In genomic region chr11:79159657-79160450, GRCh38 we compare ENCODE assay signal across 18 cellular contexts.
DNase-seq lines count a peak whose midpoint lies in the region; FAIRE-seq and TF ChIP-seq lines count a peak whose summit lies in the region.
"Had no signal": no experiment of that assay in that cellular context is flagged by ENCODE, and none has a peak within 500 bp of the region (broad histone marks: within the 10 kb centered on the region; RNA-seq: fewer than 3 reads in every experiment).

No MANE protein-coding gene starts in this region.

- H3K9ac ChIP-seq in kidney (ENCODE audit: low read length in 2 of 2): no peak overlapping the region

- TF ChIP-seq CTCF in GM06990 (IDR thresholded peaks at IDR 0.05; ENCODE audit: insufficient read depth, low read length, poor library complexity, severe bottlenecking) (peak; percentile 4), epithelial cell of esophagus (IDR thresholded peaks at IDR 0.05; ENCODE audit: insufficient read depth, low read depth, low read length, missing control alignments) (peak; percentile 29), osteocyte (IDR thresholded peaks at IDR 0.05) (peak; percentile 49), kidney (IDR thresholded peaks at IDR 0.05; ENCODE audit: borderline replicate concordance, extremely low read depth, insufficient read depth) (no peak)

- no peak overlapping the region for H3K27ac ChIP-seq in kidney (ENCODE audit: low read depth in 2 of 2, low read length in 2 of 2)
- H3K27ac ChIP-seq: SJSA1 had no signal

- no peak for FAIRE-seq in kidney (lab: Jason Lieb, UNC)
- FAIRE-seq: TTC549 had no signal

- H3K36me3 ChIP-seq in GM06990 (ENCODE audit: control insufficient read depth, insufficient read depth, low read length) (no peaks in the 10 kb centered on the region), kidney (ENCODE audit: control insufficient read depth in 1 of 2, insufficient read depth in 2 of 2, low read length in 2 of 2) (no peaks in the 10 kb centered on the region)
- H3K36me3 ChIP-seq: HAP-1, SJSA1 had no signal

- no peaks in the 10 kb centered on the region for H3K9me3 ChIP-seq in kidney (ENCODE audit: control insufficient read depth in 1 of 2, low read length in 2 of 2)
- H3K9me3 ChIP-seq: HAP-1, SJSA1 had no signal

- H3K27ac Mint-ChIP-seq in osteocyte (ENCODE audit: unreplicated experiment): no peak overlapping the region
- H3K27ac Mint-ChIP-seq: activated CD8-positive, alpha-beta T cell treated with anti-CD3 and anti-CD28 coated beads for 36 hours; activated T-helper 2 cell treated with anti-CD3 and anti-CD28 coated beads, Interferon-gamma antibody, Interleukin-2, Interleukin-4, amounts not matched to agents 10 μg/mL and 5 μg/mL and 100 μg/mL, durations not matched to agents 14 hours and 24 hours and 36 hours; effector memory CD8-positive, alpha-beta T cell; naive B cell; stimulated activated effector memory CD8-positive, alpha-beta T cell treated with anti-CD3 and anti-CD28 coated beads, Interleukin-12 subunit alpha, Interleukin-12 subunit beta, amount 100 ng/mL, for 72 hours had no signal

- peaks cover 10% of the 10 kb centered on the region for H3K4me1 Mint-ChIP-seq in osteocyte (ENCODE audit: unreplicated experiment)
- H3K4me1 Mint-ChIP-seq: stimulated activated effector memory CD8-positive, alpha-beta T cell treated with anti-CD3 and anti-CD28 coated beads, Interleukin-12 subunit alpha, Interleukin-12 subunit beta, amount 100 ng/mL, for 72 hours had no signal

- intact Hi-C loops in kidney (cut with DNase I): no loop called here

- H3K4me1 ChIP-seq in kidney (ENCODE audit: control insufficient read depth in 1 of 2, insufficient read depth in 1 of 2, low read depth in 1 of 2, low read length in 2 of 2): no peaks in the 10 kb centered on the region
- H3K4me1 ChIP-seq: HAP-1, SJSA1 had no signal

- H3K27me3 Mint-ChIP-seq in osteocyte (ENCODE audit: unreplicated experiment): no peaks in the 10 kb centered on the region
- H3K27me3 Mint-ChIP-seq: activated CD8-positive, alpha-beta T cell treated with anti-CD3 and anti-CD28 coated beads for 36 hours; effector memory CD8-positive, alpha-beta T cell had no signal

- no peaks in the 10 kb centered on the region for H3K36me3 Mint-ChIP-seq in osteocyte (ENCODE audit: unreplicated experiment)
- H3K36me3 Mint-ChIP-seq: naive B cell; stimulated activated effector memory CD8-positive, alpha-beta T cell treated with anti-CD3 and anti-CD28 coated beads, Interleukin-12 subunit alpha, Interleukin-12 subunit beta, amount 100 ng/mL, for 72 hours had no signal

- H3K9me3 Mint-ChIP-seq in osteocyte (ENCODE audit: unreplicated experiment): no peaks in the 10 kb centered on the region
- H3K9me3 Mint-ChIP-seq: activated CD8-positive, alpha-beta T cell treated with anti-CD3 and anti-CD28 coated beads for 36 hours; activated T-helper 2 cell treated with anti-CD3 and anti-CD28 coated beads, Interferon-gamma antibody, Interleukin-2, Interleukin-4, amounts not matched to agents 10 μg/mL and 5 μg/mL and 100 μg/mL, durations not matched to agents 14 hours and 24 hours and 36 hours had no signal

- no peak for DNase-seq in GM06990 (ENCODE audit: extremely low read depth, insufficient read length)
- DNase-seq in NCI-H69 (lab: John Stamatoyannopoulos, UW): peak; percentile 22
- no peak for DNase-seq in epithelial cell of esophagus (ENCODE audit: low read depth)
- no peak for DNase-seq in osteocyte (ENCODE audit: extremely low spot score, unreplicated experiment)
- no peak for DNase-seq in HK-2 (ENCODE audit: unreplicated experiment)
- no peak for DNase-seq in kidney
- no peak for DNase-seq in A172 (ENCODE audit: low spot score)
- DNase-seq: activated CD8-positive, alpha-beta T cell treated with anti-CD3 and anti-CD28 coated beads for 36 hours; effector memory CD8-positive, alpha-beta T cell; naive B cell; NCI-H2029 treated with DMSO at 0.1 percent for 48 hours; right cardiac atrium; stimulated activated CD4-positive, alpha-beta T cell treated with anti-CD3 and anti-CD28 coated beads, Interleukin-4, amount 100 ng/mL, for 4 hours had no signal

- no peak overlapping the region for H3K4me3 Mint-ChIP-seq in osteocyte (ENCODE audit: unreplicated experiment)
- H3K4me3 Mint-ChIP-seq: activated CD8-positive, alpha-beta T cell treated with anti-CD3 and anti-CD28 coated beads for 36 hours; effector memory CD8-positive, alpha-beta T cell; naive B cell; stimulated activated effector memory CD8-positive, alpha-beta T cell treated with anti-CD3 and anti-CD28 coated beads, Interleukin-12 subunit alpha, Interleukin-12 subunit beta, amount 100 ng/mL, for 72 hours had no signal

- H3K4me3 ChIP-seq in GM06990 (replicated peaks; ENCODE audit: low read depth, low read length): no peak overlapping the region
- H3K4me3 ChIP-seq in epithelial cell of esophagus (ENCODE audit: low read length): no peak overlapping the region
- H3K4me3 ChIP-seq in kidney (ENCODE audit: low read length in 2 of 2): no peak overlapping the region
- H3K4me3 ChIP-seq: HAP-1, SJSA1 had no signal

- no peaks in the 10 kb centered on the region for H3K27me3 ChIP-seq in GM06990 (replicated peaks; ENCODE audit: control insufficient read depth, insufficient read depth, low read length)
- H3K27me3 ChIP-seq: SJSA1 had no signal
